Comparison of ENCODE assay signal across 12 cellular contexts in genomic region chr4:76620723-76621463, GRCh38.
DNase-seq lines count a peak whose midpoint lies in the region; ATAC-seq and TF ChIP-seq lines count a peak whose summit lies in the region.
"Had no signal": no experiment of that assay in that cellular context is flagged by ENCODE, and none has a peak within 500 bp of the region (broad histone marks: within the 10 kb centered on the region; RNA-seq: fewer than 3 reads in every experiment).

No MANE protein-coding gene starts in this region.

- no peaks in the 10 kb centered on the region for H3K27me3 Mint-ChIP-seq in GM23338 (ENCODE audit: insufficient read depth, low read depth, poor library complexity)
- peaks cover 0 to 4% of the 10 kb centered on the region in 2 donors for H3K27me3 Mint-ChIP-seq in stimulated activated naive B cell treated with anti-CD40 and anti-IgM and Interleukin-4, amounts not matched to agents 10 μg/mL and 1 μg/mL and 100 μg/mL, for 72 hours

- H3K9me2 ChIP-seq in GM23338 (ENCODE audit: insufficient read depth), result no peaks in the 10 kb centered on the region

- ATAC-seq in GM23338 (peak; percentile 21; the same call in 1 of the 3 replicates), HG03432 (IDR thresholded peaks at IDR 0.05; ENCODE audit: unreplicated experiment) (no peak)
- peak; percentile 45 for ATAC-seq in stimulated activated effector memory CD8-positive, alpha-beta T cell treated with anti-CD3 and anti-CD28 coated beads, Interleukin-12 subunit alpha, Interleukin-12 subunit beta, amount 100 ng/mL, for 72 hours
- no peak for ATAC-seq in stimulated activated naive B cell treated with anti-CD40 and anti-IgM and Interleukin-4, amounts not matched to agents 10 μg/mL and 1 μg/mL and 100 μg/mL, for 72 hours (replicated peaks)

- no peak overlapping the region for H3K4me3 ChIP-seq in GM23338
- no peak overlapping the region for H3K4me3 ChIP-seq in esophagus squamous epithelium

- no peaks in the 10 kb centered on the region for H3K9me3 ChIP-seq in esophagus squamous epithelium

- H4K20me1 ChIP-seq in GM23338 (replicated peaks; ENCODE audit: insufficient read depth), result no peaks in the 10 kb centered on the region

- H3K27ac Mint-ChIP-seq in GM23338, result no peak overlapping the region
- no peak overlapping the region for H3K27ac Mint-ChIP-seq in stimulated activated effector memory CD8-positive, alpha-beta T cell treated with anti-CD3 and anti-CD28 coated beads, Interleukin-12 subunit alpha, Interleukin-12 subunit beta, amount 100 ng/mL, for 72 hours
- H3K27ac Mint-ChIP-seq in stimulated activated naive B cell treated with anti-CD40 and anti-IgM and Interleukin-4, amounts not matched to agents 10 μg/mL and 1 μg/mL and 100 μg/mL, for 72 hours, result no peak overlapping the region

- intact Hi-C loops in esophagus squamous epithelium (cut with DNase I), result no loop called here
- intact Hi-C loops in posterior cingulate gyrus (cut with DNase I), result no loop called here

- H3F3A ChIP-seq in GM23338 (replicated peaks; ENCODE audit: low read depth), result no peaks in the 10 kb centered on the region

- H3K9me3 Mint-ChIP-seq in GM23338, result no peaks in the 10 kb centered on the region
- no peaks in the 10 kb centered on the region for H3K9me3 Mint-ChIP-seq in stimulated activated effector memory CD8-positive, alpha-beta T cell treated with anti-CD3 and anti-CD28 coated beads, Interleukin-12 subunit alpha, Interleukin-12 subunit beta, amount 100 ng/mL, for 72 hours
- H3K9me3 Mint-ChIP-seq in stimulated activated naive B cell treated with anti-CD40 and anti-IgM and Interleukin-4, amounts not matched to agents 10 μg/mL and 1 μg/mL and 100 μg/mL, for 72 hours, result no peaks in the 10 kb centered on the region

- H3K4me2 ChIP-seq in GM23338, result no peak overlapping the region

- WGBS in esophagus squamous epithelium, 2 donors, result 63 to 73% methylated on average over 4 of the region's 4 CpGs

- H3K36me3 ChIP-seq in GM23338 (ENCODE audit: insufficient read depth), result no peaks in the 10 kb centered on the region
- no peaks in the 10 kb centered on the region for H3K36me3 ChIP-seq in esophagus squamous epithelium

- no peak for TF ChIP-seq POLR2A in esophagus squamous epithelium (IDR thresholded peaks at IDR 0.05)

- H3K4me1 Mint-ChIP-seq in GM23338, result peaks cover 40% of the 10 kb centered on the region
- no peaks in the 10 kb centered on the region for H3K4me1 Mint-ChIP-seq in stimulated activated effector memory CD8-positive, alpha-beta T cell treated with anti-CD3 and anti-CD28 coated beads, Interleukin-12 subunit alpha, Interleukin-12 subunit beta, amount 100 ng/mL, for 72 hours
- H3K4me1 Mint-ChIP-seq in stimulated activated naive B cell treated with anti-CD40 and anti-IgM and Interleukin-4, amounts not matched to agents 10 μg/mL and 1 μg/mL and 100 μg/mL, for 72 hours, result peaks cover 0 to 2% of the 10 kb centered on the region in 2 donors

- H3K4me1 ChIP-seq in GM23338 (ENCODE audit: insufficient read depth) (peaks cover 22% of the 10 kb centered on the region), esophagus squamous epithelium (peaks cover 0 to 48% (median 7%) of the 10 kb centered on the region in 3 donors)

- no peaks in the 10 kb centered on the region; the same call in 2 of the 3 replicates for H3K36me3 Mint-ChIP-seq in GM23338 (ENCODE audit: low read depth)
- no peaks in the 10 kb centered on the region for H3K36me3 Mint-ChIP-seq in stimulated activated effector memory CD8-positive, alpha-beta T cell treated with anti-CD3 and anti-CD28 coated beads, Interleukin-12 subunit alpha, Interleukin-12 subunit beta, amount 100 ng/mL, for 72 hours
- H3K36me3 Mint-ChIP-seq in stimulated activated naive B cell treated with anti-CD40 and anti-IgM and Interleukin-4, amounts not matched to agents 10 μg/mL and 1 μg/mL and 100 μg/mL, for 72 hours, result no peaks in the 10 kb centered on the region

- H3K27me3 ChIP-seq in GM23338 (ENCODE audit: insufficient read depth) (no peaks in the 10 kb centered on the region), esophagus squamous epithelium (no peaks in the 10 kb centered on the region)

- TF ChIP-seq CTCF in GM23338 (conservative IDR thresholded peaks at IDR 0.05; ENCODE audit: low read depth in 2 of 2), result no peak
- TF ChIP-seq CTCF in esophagus squamous epithelium (IDR thresholded peaks at IDR 0.05), result no peak

- DNase-seq in GM23338 (ENCODE audit: low spot score), result no peak
- DNase-seq in NCI-H2196 treated with DMSO at 0.1 percent for 48 hours (lab: John Stamatoyannopoulos, UW; ENCODE audit: unreplicated experiment), result peak; percentile 8
- DNase-seq in esophagus squamous epithelium (lab: John Stamatoyannopoulos, UW), result no peak
- DNase-seq in stimulated activated effector memory CD8-positive, alpha-beta T cell treated with anti-CD3 and anti-CD28 coated beads, Interleukin-12 subunit alpha, Interleukin-12 subunit beta, amount 100 ng/mL, for 72 hours (ENCODE audit: low spot score in 2 of 2), result no peak
- no peak for DNase-seq in posterior cingulate gyrus
- DNase-seq in stimulated activated naive B cell treated with anti-CD40 and anti-IgM and Interleukin-4, amounts not matched to agents 10 μg/mL and 1 μg/mL and 100 μg/mL, for 72 hours, result no peak
- DNase-seq: activated T-cell treated with anti-CD3 and anti-CD28 coated beads, Interleukin-2, amount 50 U/mL, for 1 hour; anterior cingulate cortex; COR-L47; NCI-H1092; NK-92 treated with Interleukin-12 subunit alpha and Interleukin-12 subunit beta, amount 100 ng/mL, for 24 hours had no signal

- H3K79me2 ChIP-seq in GM23338 (replicated peaks; ENCODE audit: insufficient read depth), result no peaks in the 10 kb centered on the region

- no peak overlapping the region for H3K4me3 Mint-ChIP-seq in GM23338
- no peak overlapping the region for H3K4me3 Mint-ChIP-seq in stimulated activated effector memory CD8-positive, alpha-beta T cell treated with anti-CD3 and anti-CD28 coated beads, Interleukin-12 subunit alpha, Interleukin-12 subunit beta, amount 100 ng/mL, for 72 hours
- H3K4me3 Mint-ChIP-seq in stimulated activated naive B cell treated with anti-CD40 and anti-IgM and Interleukin-4, amounts not matched to agents 10 μg/mL and 1 μg/mL and 100 μg/mL, for 72 hours, result no peak overlapping the region

- H3K27ac ChIP-seq in GM23338 (ENCODE audit: low read depth) (no peak overlapping the region), esophagus squamous epithelium (peak overlapping the region in 3 of 4 donors; percentile 19 to 72 (median 62))

- H2AFZ ChIP-seq in GM23338, result no peak overlapping the region

TF ChIP-seq in GM23338, 12 proteins besides CTCF, POLR2A, EP300 and RAD21 (continues in another document):
- TF ChIP-seq, protein P1, sequence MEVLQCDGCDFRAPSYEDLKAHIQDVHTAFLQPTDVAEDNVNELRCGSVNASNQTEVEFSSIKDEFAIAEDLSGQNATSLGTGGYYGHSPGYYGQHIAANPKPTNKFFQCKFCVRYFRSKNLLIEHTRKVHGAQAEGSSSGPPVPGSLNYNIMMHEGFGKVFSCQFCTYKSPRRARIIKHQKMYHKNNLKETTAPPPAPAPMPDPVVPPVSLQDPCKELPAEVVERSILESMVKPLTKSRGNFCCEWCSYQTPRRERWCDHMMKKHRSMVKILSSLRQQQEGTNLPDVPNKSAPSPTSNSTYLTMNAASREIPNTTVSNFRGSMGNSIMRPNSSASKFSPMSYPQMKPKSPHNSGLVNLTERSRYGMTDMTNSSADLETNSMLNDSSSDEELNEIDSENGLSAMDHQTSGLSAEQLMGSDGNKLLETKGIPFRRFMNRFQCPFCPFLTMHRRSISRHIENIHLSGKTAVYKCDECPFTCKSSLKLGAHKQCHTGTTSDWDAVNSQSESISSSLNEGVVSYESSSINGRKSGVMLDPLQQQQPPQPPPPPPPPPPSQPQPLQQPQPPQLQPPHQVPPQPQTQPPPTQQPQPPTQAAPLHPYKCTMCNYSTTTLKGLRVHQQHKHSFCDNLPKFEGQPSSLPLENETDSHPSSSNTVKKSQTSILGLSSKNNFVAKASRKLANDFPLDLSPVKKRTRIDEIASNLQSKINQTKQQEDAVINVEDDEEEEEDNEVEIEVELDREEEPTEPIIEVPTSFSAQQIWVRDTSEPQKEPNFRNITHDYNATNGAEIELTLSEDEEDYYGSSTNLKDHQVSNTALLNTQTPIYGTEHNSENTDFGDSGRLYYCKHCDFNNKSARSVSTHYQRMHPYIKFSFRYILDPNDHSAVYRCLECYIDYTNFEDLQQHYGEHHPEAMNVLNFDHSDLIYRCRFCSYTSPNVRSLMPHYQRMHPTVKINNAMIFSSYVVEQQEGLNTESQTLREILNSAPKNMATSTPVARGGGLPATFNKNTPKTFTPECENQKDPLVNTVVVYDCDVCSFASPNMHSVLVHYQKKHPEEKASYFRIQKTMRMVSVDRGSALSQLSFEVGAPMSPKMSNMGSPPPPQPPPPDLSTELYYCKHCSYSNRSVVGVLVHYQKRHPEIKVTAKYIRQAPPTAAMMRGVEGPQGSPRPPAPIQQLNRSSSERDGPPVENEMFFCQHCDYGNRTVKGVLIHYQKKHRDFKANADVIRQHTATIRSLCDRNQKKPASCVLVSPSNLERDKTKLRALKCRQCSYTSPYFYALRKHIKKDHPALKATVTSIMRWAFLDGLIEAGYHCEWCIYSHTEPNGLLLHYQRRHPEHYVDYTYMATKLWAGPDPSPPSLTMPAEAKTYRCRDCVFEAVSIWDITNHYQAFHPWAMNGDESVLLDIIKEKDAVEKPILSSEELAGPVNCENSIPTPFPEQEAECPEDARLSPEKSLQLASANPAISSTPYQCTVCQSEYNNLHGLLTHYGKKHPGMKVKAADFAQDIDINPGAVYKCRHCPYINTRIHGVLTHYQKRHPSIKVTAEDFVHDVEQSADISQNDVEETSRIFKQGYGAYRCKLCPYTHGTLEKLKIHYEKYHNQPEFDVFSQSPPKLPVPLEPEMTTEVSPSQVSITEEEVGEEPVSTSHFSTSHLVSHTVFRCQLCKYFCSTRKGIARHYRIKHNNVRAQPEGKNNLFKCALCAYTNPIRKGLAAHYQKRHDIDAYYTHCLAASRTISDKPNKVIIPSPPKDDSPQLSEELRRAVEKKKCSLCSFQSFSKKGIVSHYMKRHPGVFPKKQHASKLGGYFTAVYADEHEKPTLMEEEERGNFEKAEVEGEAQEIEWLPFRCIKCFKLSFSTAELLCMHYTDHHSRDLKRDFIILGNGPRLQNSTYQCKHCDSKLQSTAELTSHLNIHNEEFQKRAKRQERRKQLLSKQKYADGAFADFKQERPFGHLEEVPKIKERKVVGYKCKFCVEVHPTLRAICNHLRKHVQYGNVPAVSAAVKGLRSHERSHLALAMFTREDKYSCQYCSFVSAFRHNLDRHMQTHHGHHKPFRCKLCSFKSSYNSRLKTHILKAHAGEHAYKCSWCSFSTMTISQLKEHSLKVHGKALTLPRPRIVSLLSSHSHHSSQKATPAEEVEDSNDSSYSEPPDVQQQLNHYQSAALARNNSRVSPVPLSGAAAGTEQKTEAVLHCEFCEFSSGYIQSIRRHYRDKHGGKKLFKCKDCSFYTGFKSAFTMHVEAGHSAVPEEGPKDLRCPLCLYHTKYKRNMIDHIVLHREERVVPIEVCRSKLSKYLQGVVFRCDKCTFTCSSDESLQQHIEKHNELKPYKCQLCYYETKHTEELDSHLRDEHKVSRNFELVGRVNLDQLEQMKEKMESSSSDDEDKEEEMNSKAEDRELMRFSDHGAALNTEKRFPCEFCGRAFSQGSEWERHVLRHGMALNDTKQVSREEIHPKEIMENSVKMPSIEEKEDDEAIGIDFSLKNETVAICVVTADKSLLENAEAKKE (CRISPR knock-in tag; IDR thresholded peaks at IDR 0.05), result no peak
- TF ChIP-seq ZNF331 (CRISPR knock-in tag; IDR thresholded peaks at IDR 0.05; ENCODE audit: low read depth) (no peak), ZNF114 (CRISPR knock-in tag; IDR thresholded peaks at IDR 0.05) (no peak)

Comparison
In these comparisons a context has a peak if more than half of its experiments do, and no peak if none do; other contexts are left out.
1. ATAC-seq: peak in GM23338 (single experiment) and stimulated activated effector memory CD8-positive, alpha-beta T cell treated with anti-CD3 and anti-CD28 coated beads, Interleukin-12 subunit alpha, Interleukin-12 subunit beta, amount 100 ng/mL, for 72 hours (single experiment); none in stimulated activated naive B cell treated with anti-CD40 and anti-IgM and Interleukin-4, amounts not matched to agents 10 μg/mL and 1 μg/mL and 100 μg/mL, for 72 hours (0 of 2) and HG03432 (single experiment).